In the genomic region with DNA sequence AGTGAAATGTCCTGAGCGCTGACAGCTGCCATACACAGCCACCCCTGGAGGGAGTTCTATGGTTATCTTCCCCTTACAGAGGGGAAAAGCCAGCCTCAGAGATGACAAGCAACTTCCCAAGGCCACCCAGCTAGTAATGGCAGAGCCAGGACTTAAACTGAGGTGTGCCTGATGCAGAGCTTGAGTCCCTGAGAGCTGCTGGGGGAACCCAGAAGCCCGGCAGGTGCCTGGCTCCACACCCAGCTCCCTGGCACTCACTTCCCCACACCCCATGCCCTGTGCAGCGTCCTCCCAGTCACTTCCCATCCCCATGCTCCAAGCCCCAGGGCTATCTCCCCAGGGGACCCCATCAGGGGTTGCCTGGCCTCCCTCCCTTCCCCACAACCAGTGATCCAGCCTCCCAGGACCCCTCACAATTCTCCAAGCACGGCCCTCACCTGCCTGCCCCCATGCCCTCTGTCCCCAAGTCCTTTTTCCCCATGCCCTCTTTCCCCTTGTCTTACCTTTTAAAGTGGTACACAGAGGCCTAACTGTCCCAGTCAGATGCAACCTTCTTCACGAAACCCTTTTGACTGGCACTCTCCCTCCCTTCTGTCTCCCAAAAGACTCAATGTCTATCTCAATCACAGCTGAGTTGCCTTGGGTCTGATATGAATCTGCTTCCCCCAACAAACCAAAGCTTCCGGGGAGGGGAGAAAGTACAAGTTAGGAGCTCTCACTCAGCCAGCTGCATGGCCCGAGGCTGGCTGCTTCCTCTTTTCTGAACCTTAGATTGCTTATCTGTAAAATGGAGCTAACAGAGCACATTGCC, we compare ENCODE assay signal across 1 cellular context.
TF ChIP-seq lines count a peak whose summit lies in the region.

No MANE protein-coding gene starts in this region.

TF ChIP-seq in K562, 482 proteins besides CTCF, POLR2A, EP300 and RAD21 (continued from another document and continues in another):
- TF ChIP-seq, protein P1, sequence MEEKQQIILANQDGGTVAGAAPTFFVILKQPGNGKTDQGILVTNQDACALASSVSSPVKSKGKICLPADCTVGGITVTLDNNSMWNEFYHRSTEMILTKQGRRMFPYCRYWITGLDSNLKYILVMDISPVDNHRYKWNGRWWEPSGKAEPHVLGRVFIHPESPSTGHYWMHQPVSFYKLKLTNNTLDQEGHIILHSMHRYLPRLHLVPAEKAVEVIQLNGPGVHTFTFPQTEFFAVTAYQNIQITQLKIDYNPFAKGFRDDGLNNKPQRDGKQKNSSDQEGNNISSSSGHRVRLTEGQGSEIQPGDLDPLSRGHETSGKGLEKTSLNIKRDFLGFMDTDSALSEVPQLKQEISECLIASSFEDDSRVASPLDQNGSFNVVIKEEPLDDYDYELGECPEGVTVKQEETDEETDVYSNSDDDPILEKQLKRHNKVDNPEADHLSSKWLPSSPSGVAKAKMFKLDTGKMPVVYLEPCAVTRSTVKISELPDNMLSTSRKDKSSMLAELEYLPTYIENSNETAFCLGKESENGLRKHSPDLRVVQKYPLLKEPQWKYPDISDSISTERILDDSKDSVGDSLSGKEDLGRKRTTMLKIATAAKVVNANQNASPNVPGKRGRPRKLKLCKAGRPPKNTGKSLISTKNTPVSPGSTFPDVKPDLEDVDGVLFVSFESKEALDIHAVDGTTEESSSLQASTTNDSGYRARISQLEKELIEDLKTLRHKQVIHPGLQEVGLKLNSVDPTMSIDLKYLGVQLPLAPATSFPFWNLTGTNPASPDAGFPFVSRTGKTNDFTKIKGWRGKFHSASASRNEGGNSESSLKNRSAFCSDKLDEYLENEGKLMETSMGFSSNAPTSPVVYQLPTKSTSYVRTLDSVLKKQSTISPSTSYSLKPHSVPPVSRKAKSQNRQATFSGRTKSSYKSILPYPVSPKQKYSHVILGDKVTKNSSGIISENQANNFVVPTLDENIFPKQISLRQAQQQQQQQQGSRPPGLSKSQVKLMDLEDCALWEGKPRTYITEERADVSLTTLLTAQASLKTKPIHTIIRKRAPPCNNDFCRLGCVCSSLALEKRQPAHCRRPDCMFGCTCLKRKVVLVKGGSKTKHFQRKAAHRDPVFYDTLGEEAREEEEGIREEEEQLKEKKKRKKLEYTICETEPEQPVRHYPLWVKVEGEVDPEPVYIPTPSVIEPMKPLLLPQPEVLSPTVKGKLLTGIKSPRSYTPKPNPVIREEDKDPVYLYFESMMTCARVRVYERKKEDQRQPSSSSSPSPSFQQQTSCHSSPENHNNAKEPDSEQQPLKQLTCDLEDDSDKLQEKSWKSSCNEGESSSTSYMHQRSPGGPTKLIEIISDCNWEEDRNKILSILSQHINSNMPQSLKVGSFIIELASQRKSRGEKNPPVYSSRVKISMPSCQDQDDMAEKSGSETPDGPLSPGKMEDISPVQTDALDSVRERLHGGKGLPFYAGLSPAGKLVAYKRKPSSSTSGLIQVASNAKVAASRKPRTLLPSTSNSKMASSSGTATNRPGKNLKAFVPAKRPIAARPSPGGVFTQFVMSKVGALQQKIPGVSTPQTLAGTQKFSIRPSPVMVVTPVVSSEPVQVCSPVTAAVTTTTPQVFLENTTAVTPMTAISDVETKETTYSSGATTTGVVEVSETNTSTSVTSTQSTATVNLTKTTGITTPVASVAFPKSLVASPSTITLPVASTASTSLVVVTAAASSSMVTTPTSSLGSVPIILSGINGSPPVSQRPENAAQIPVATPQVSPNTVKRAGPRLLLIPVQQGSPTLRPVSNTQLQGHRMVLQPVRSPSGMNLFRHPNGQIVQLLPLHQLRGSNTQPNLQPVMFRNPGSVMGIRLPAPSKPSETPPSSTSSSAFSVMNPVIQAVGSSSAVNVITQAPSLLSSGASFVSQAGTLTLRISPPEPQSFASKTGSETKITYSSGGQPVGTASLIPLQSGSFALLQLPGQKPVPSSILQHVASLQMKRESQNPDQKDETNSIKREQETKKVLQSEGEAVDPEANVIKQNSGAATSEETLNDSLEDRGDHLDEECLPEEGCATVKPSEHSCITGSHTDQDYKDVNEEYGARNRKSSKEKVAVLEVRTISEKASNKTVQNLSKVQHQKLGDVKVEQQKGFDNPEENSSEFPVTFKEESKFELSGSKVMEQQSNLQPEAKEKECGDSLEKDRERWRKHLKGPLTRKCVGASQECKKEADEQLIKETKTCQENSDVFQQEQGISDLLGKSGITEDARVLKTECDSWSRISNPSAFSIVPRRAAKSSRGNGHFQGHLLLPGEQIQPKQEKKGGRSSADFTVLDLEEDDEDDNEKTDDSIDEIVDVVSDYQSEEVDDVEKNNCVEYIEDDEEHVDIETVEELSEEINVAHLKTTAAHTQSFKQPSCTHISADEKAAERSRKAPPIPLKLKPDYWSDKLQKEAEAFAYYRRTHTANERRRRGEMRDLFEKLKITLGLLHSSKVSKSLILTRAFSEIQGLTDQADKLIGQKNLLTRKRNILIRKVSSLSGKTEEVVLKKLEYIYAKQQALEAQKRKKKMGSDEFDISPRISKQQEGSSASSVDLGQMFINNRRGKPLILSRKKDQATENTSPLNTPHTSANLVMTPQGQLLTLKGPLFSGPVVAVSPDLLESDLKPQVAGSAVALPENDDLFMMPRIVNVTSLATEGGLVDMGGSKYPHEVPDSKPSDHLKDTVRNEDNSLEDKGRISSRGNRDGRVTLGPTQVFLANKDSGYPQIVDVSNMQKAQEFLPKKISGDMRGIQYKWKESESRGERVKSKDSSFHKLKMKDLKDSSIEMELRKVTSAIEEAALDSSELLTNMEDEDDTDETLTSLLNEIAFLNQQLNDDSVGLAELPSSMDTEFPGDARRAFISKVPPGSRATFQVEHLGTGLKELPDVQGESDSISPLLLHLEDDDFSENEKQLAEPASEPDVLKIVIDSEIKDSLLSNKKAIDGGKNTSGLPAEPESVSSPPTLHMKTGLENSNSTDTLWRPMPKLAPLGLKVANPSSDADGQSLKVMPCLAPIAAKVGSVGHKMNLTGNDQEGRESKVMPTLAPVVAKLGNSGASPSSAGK (IDR thresholded peaks at IDR 0.05), result no peak
- no peak for TF ChIP-seq PURB (CRISPR knock-in tag; IDR thresholded peaks at IDR 0.05; ENCODE audit: low read depth)
- no peak for TF ChIP-seq ZBTB33 (CRISPR knock-in tag; IDR thresholded peaks at IDR 0.05)
- TF ChIP-seq ZNF57 (CRISPR knock-in tag; IDR thresholded peaks at IDR 0.05), result no peak
- TF ChIP-seq CEBPZ (IDR thresholded peaks at IDR 0.05; ENCODE audit: borderline replicate concordance, low read depth, low read length), result no peak
- TF ChIP-seq SREBF2 (CRISPR knock-in tag; IDR thresholded peaks at IDR 0.05), result no peak
- TF ChIP-seq BDP1 (IDR thresholded peaks at IDR 0.05; ENCODE audit: insufficient read depth, insufficient read length), result no peak
- TF ChIP-seq GABPB2 (CRISPR knock-in tag; conservative IDR thresholded peaks at IDR 0.05), result no peak
- peak; percentile 10 for TF ChIP-seq CCNT2 (IDR thresholded peaks at IDR 0.05; ENCODE audit: borderline replicate concordance, extremely low read depth, insufficient read length, low read depth, low read length)
- no peak for TF ChIP-seq ZNF408 (CRISPR knock-in tag; IDR thresholded peaks at IDR 0.05; ENCODE audit: low read depth)
- no peak for TF ChIP-seq CREM (IDR thresholded peaks at IDR 0.05; ENCODE audit: low read depth)
- no peak for TF ChIP-seq DNMT1 (IDR thresholded peaks at IDR 0.05)
- TF ChIP-seq MCM5 (IDR thresholded peaks at IDR 0.05; ENCODE audit: low read depth), result no peak
- 0 out of 2 replicates have a peak, but pooled peaks have one; percentile 18 for TF ChIP-seq ZBTB40 (IDR thresholded peaks at IDR 0.05)
- no peak for TF ChIP-seq ZBTB40 (CRISPR knock-in tag; IDR thresholded peaks at IDR 0.05)
- TF ChIP-seq ZBTB5 (IDR thresholded peaks at IDR 0.05), result no peak
